9 cellular contexts compared by ENCODE assay signal in genomic region chr2:121721926-121722325, GRCh38. TPM values are rescaled to one million over a fixed set of nuclear protein-coding genes. Genes with fewer than 3 reads are reported as not detected.
DNase-seq lines count a peak whose midpoint lies in the region; ATAC-seq and TF ChIP-seq lines count a peak whose summit lies in the region.
"Had no signal": no experiment of that assay in that cellular context is flagged by ENCODE, and none has a peak within 500 bp of the region (broad histone marks: within the 10 kb centered on the region; RNA-seq: fewer than 3 reads in every experiment).

No MANE protein-coding gene starts in this region.

- no peaks in the 10 kb centered on the region for H3K9me3 ChIP-seq in esophagus muscularis mucosa

- no peak overlapping the region for H3K27ac ChIP-seq in esophagus muscularis mucosa (replicated peaks in 1 of 4)

- 65% methylated on average over 8 of the region's 8 CpGs for WGBS in esophagus muscularis mucosa

- H3K9me3 Mint-ChIP-seq in activated naive CD8-positive, alpha-beta T cell (ENCODE audit: low read depth) = no peaks in the 10 kb centered on the region

- CTCF ChIA-PET in BJ (lab: Yijun Ruan, JAX) = interaction anchor here (0.6 to 1.1 kb wide), 4 partner anchors 192 to 640 kb away, joined by 3 to 4 read pairs (median 4); partner anchors contain the start of gene RNU4ATAC

- DNase-seq in BJ (ENCODE audit: low read depth) (peak; percentile 94), HT1080 (ENCODE audit: low read depth) (peak; percentile 68), iris pigment epithelial cell (ENCODE audit: low read depth) (peak; percentile 91), pons (ENCODE audit: low spot score) (no peak), esophagus muscularis mucosa (ENCODE audit: extremely low spot score) (no peak), NCI-H187 treated with DMSO at 0.1 percent for 48 hours (lab: John Stamatoyannopoulos, UW) (no peak)

- H3K27me3 ChIP-seq in BJ (ENCODE audit: control insufficient read depth, insufficient read depth, low read length) (no peaks in the 10 kb centered on the region), esophagus muscularis mucosa (no peaks in the 10 kb centered on the region)

- ATAC-seq in HG03039 (IDR thresholded peaks at IDR 0.05; ENCODE audit: unreplicated experiment) = no peak

- peaks cover 2 to 10% (median 8%) of the 10 kb centered on the region in 4 donors for H3K4me1 ChIP-seq in esophagus muscularis mucosa

- TF ChIP-seq CTCF in BJ (IDR thresholded peaks at IDR 0.05; ENCODE audit: insufficient read depth, low read depth, low read length) (no peak), esophagus muscularis mucosa (IDR thresholded peaks at IDR 0.05) (no peak)

- no peaks in the 10 kb centered on the region for H3K27me3 Mint-ChIP-seq in activated naive CD8-positive, alpha-beta T cell
- H3K27me3 Mint-ChIP-seq: progenitor cell of endocrine pancreas had no signal

- H3K27ac Mint-ChIP-seq in activated naive CD8-positive, alpha-beta T cell = peak overlapping the region; percentile 3
- H3K27ac Mint-ChIP-seq: progenitor cell of endocrine pancreas had no signal

- TF ChIP-seq POLR2A in esophagus muscularis mucosa (IDR thresholded peaks at IDR 0.05; ENCODE audit: low read depth) = no peak

- intact Hi-C loops in esophagus muscularis mucosa (cut with DNase I) = no loop called here

- no peak for TF ChIP-seq EP300 in esophagus muscularis mucosa (IDR thresholded peaks at IDR 0.05)

- H3K4me3 Mint-ChIP-seq in activated naive CD8-positive, alpha-beta T cell = no peak overlapping the region

- H3K4me3 ChIP-seq in BJ (ENCODE audit: low read depth, low read length) = no peak overlapping the region
- no peak overlapping the region for H3K4me3 ChIP-seq in esophagus muscularis mucosa

- POLR2A ChIA-PET in BJ (lab: Charles Lee) = interaction anchor here (0.5 to 0.6 kb wide), 2 partner anchors 171 to 190 kb away, joined by 3 read pairs; no protein-coding TSS in a partner anchor

- peaks cover 5% of the 10 kb centered on the region for H3K4me1 Mint-ChIP-seq in activated naive CD8-positive, alpha-beta T cell (ENCODE audit: low read depth)

- peaks cover under 1% of the 10 kb centered on the region for H3K36me3 Mint-ChIP-seq in activated naive CD8-positive, alpha-beta T cell

- H3K36me3 ChIP-seq in BJ (ENCODE audit: control insufficient read depth, insufficient read depth, low read length) (peaks cover 3% of the 10 kb centered on the region), esophagus muscularis mucosa (peaks cover 0 to 14% (median 6%) of the 10 kb centered on the region in 4 donors)

RNA-seq across cellular contexts. Expression of gene NIFK, which starts 14.7 kb away (rescaled TPM):
- 12.4 and 29.1 TPM in 2 replicates for polyA plus RNA-seq in BJ (2011; rRNA removed)
- 5.2 and 9.6 TPM in 2 replicates for polyA minus RNA-seq in BJ (2011; rRNA and poly(A)+ RNA removed)
- 104 and 135 TPM in 2 replicates for total RNA-seq in HT1080 (2014; rRNA removed; shearing (Covaris generic))
- 75.6 and 79.3 TPM in 2 replicates for polyA plus RNA-seq in HT1080 (2015; cell fraction: cytosol; rRNA removed)
- 103 and 108 TPM in 2 replicates for polyA plus RNA-seq in HT1080 (2015; cell fraction: nucleus; rRNA removed)
- 10 to 100 TPM; 19.8 to 56.5 (median 28.5) TPM for total RNA-seq in esophagus muscularis mucosa

RNA-seq across cellular contexts. Expression of gene TSN, which starts 33.5 kb away (rescaled TPM):
- polyA plus RNA-seq in BJ (2011; rRNA removed) = 41.6 and 58.7 TPM in 2 replicates
- 23.3 and 29.9 TPM in 2 replicates for polyA minus RNA-seq in BJ (2011; rRNA and poly(A)+ RNA removed)
- 54.2 and 57.6 TPM in 2 replicates for total RNA-seq in HT1080 (2014; rRNA removed; shearing (Covaris generic))
- polyA plus RNA-seq in HT1080 (2015; cell fraction: cytosol; rRNA removed) = 52.7 and 55.3 TPM in 2 replicates
- polyA plus RNA-seq in HT1080 (2015; cell fraction: nucleus; rRNA removed) = 39.2 and 44.0 TPM in 2 replicates
- 10 to 100 TPM; 24.5 to 33.6 (median 26.3) TPM for total RNA-seq in esophagus muscularis mucosa

Comparison
In these comparisons a context has a peak if more than half of its experiments do, and no peak if none do; other contexts are left out.
1. DNase-seq: peak in BJ (single experiment), HT1080 (single experiment) and iris pigment epithelial cell (single experiment); none in pons (single experiment), esophagus muscularis mucosa (single experiment) and NCI-H187 treated with DMSO at 0.1 percent for 48 hours (single experiment).